Comparison of ENCODE assay signal across 9 cellular contexts in genomic region chr21:21200103-21200938, GRCh38.
DNase-seq lines count a peak whose midpoint lies in the region; ATAC-seq and TF ChIP-seq lines count a peak whose summit lies in the region.
"Had no signal": no experiment of that assay in that cellular context is flagged by ENCODE, and none has a peak within 500 bp of the region (broad histone marks: within the 10 kb centered on the region; RNA-seq: fewer than 3 reads in every experiment).

No MANE protein-coding gene starts in this region.

- DNase-seq in ELR (ENCODE audit: low read depth), result peak; percentile 98
- peak; percentile 99 for DNase-seq in fibroblast of peridontal ligament (ENCODE audit: extremely low read depth)
- peak; percentile 61 for DNase-seq in sciatic nerve (ENCODE audit: low spot score)
- no peak for DNase-seq in activated gamma-delta T cell treated with Interleukin-2 at 50 U/mL for 16 hours
- no peak for DNase-seq in SHP77 treated with DMSO at 0.1 percent for 48 hours (lab: John Stamatoyannopoulos, UW)

- no peaks in the 10 kb centered on the region for H3K9me3 ChIP-seq in SU-DHL-6 (ENCODE audit: insufficient read depth, low read length)

- no peak for TF ChIP-seq CTCF in SU-DHL-6 (IDR thresholded peaks at IDR 0.05; ENCODE audit: insufficient read depth, low read length, poor library complexity, severe bottlenecking)

- ATAC-seq in sciatic nerve, result peak; percentile 96
- ATAC-seq in GM21737 (IDR thresholded peaks at IDR 0.05; ENCODE audit: unreplicated experiment), result no peak
- no peak for ATAC-seq in GM21526 (IDR thresholded peaks at IDR 0.05; ENCODE audit: low FRiP score, unreplicated experiment)

- H2AFZ ChIP-seq in SU-DHL-6 (ENCODE audit: low read depth, low read length, severe bottlenecking), result peak overlapping the region; percentile 57

- no peaks in the 10 kb centered on the region for H3F3A ChIP-seq in SU-DHL-6 (ENCODE audit: insufficient read depth)

- H4K20me1 ChIP-seq in SU-DHL-6 (ENCODE audit: low read depth, low read length), result no peaks in the 10 kb centered on the region

- H3K4me3 ChIP-seq in SU-DHL-6 (ENCODE audit: insufficient read depth, low read length, poor library complexity, severe bottlenecking), result no peak overlapping the region

- H3K4me2 ChIP-seq in SU-DHL-6 (ENCODE audit: low read depth, low read length, poor library complexity, severe bottlenecking), result peak overlapping the region; percentile 38

- no peaks in the 10 kb centered on the region for H3K27me3 ChIP-seq in SU-DHL-6 (ENCODE audit: low read length)

- H3K9ac ChIP-seq in SU-DHL-6 (ENCODE audit: low read length), result no peak overlapping the region

- no peaks in the 10 kb centered on the region for H3K9me2 ChIP-seq in SU-DHL-6 (replicated peaks; ENCODE audit: insufficient read depth, low read length)

- intact Hi-C loops in sciatic nerve (cut with DNase I), result no loop called here

- no peak overlapping the region for H3K27ac ChIP-seq in SU-DHL-6 (ENCODE audit: low read depth, low read length)
- H3K27ac ChIP-seq: HL-60 had no signal

- H3K36me3 ChIP-seq in SU-DHL-6 (ENCODE audit: low read length), result no peaks in the 10 kb centered on the region

- H3K79me2 ChIP-seq in SU-DHL-6 (ENCODE audit: insufficient read depth, low read length), result no peaks in the 10 kb centered on the region

Comparison
In these comparisons a context has a peak if more than half of its experiments do, and no peak if none do; other contexts are left out.
1. DNase-seq: peak in ELR (single experiment), fibroblast of peridontal ligament (single experiment) and sciatic nerve (single experiment); none in activated gamma-delta T cell treated with Interleukin-2 at 50 U/mL for 16 hours (single experiment) and SHP77 treated with DMSO at 0.1 percent for 48 hours (single experiment).